ENCODE assay signal across 8 cellular contexts in genomic region chr21:17610862-17611261, GRCh38. TPM values are rescaled to one million over a fixed set of nuclear protein-coding genes. Genes with fewer than 3 reads are reported as not detected.
DNase-seq lines count a peak whose midpoint lies in the region; ATAC-seq, FAIRE-seq and TF ChIP-seq lines count a peak whose summit lies in the region.

No MANE protein-coding gene starts in this region.

- peak overlapping the region; percentile 86 for H3K4me2 ChIP-seq in Karpas-422 (ENCODE audit: low read depth, low read length, poor library complexity, severe bottlenecking)
- peak overlapping the region; percentile 95 for H3K4me2 ChIP-seq in K562 (ENCODE audit: insufficient read depth, low read length)

- DNase-seq in BJ (ENCODE audit: low read depth) (no peak), Karpas-422 (no peak), K562 (ENCODE audit: extremely low read depth in 1 of 4, low spot score in 3 of 4) (peak in 2 of 4 experiments; percentile 6 to 40), lower lobe of right lung (no peak), upper lobe of right lung (no peak), cerebellar cortex (ENCODE audit: low spot score) (no peak), SIG-M5 (lab: John Stamatoyannopoulos, UW) (no peak)

- intact Hi-C loops in K562 (cut with micrococcal nuclease) = no loop called here
- intact Hi-C loops in lower lobe of right lung (cut with DNase I) = no loop called here
- intact Hi-C loops in upper lobe of right lung (cut with DNase I) = no loop called here

- H3K36me3 ChIP-seq in BJ (ENCODE audit: control insufficient read depth, insufficient read depth, low read length) (peaks cover 1% of the 10 kb centered on the region; the same call in 1 of the 2 replicates), Karpas-422 (ENCODE audit: insufficient read depth, low read length) (peaks cover 26% of the 10 kb centered on the region), K562 (ENCODE audit: control insufficient read depth, insufficient read depth, low read length) (peaks cover 50% of the 10 kb centered on the region), lower lobe of right lung (peaks cover 22% of the 10 kb centered on the region), upper lobe of right lung (peaks cover 14% of the 10 kb centered on the region)

- H3K9ac ChIP-seq in Karpas-422 (ENCODE audit: low read length) (peak overlapping the region; percentile 85), K562 (ENCODE audit: insufficient read depth in 1 of 2, low read depth in 2 of 2, low read length in 2 of 2) (peak overlapping the region; percentile 86 to 99)

- H3K27ac ChIP-seq in Karpas-422 (ENCODE audit: low read length) (peak overlapping the region; percentile 56; the same call in 1 of the 2 replicates), K562 (ENCODE audit: extremely low read depth, low read depth, low read length) (peak overlapping the region; percentile 97), lower lobe of right lung (peak overlapping the region; percentile 96), upper lobe of right lung (peak overlapping the region; percentile 91)

- no peak for TF ChIP-seq RAD21 in K562 (CRISPR knock-in tag; conservative IDR thresholded peaks at IDR 0.05 in 1 of 2, IDR thresholded peaks at IDR 0.05 in 1 of 2)

- H3K4me1 ChIP-seq in Karpas-422 (ENCODE audit: low read length) (peaks cover 22% of the 10 kb centered on the region), K562 (replicated peaks in 1 of 2; ENCODE audit: control insufficient read depth in 2 of 2, insufficient read depth in 2 of 2, low read length in 2 of 2) (peaks cover 2 to 15% of the 10 kb centered on the region in 2 experiments; a peak in 4 of 5 replicates), lower lobe of right lung (peaks cover 25% of the 10 kb centered on the region), upper lobe of right lung (peaks cover 14% of the 10 kb centered on the region)

- TF ChIP-seq CTCF in BJ (IDR thresholded peaks at IDR 0.05; ENCODE audit: insufficient read depth, low read depth, low read length) = no peak
- TF ChIP-seq CTCF in K562 (IDR thresholded peaks at IDR 0.05 in 2 of 3, conservative IDR thresholded peaks at IDR 0.05 in 1 of 3; ENCODE audit: insufficient read depth in 2 of 3, low read depth in 1 of 3, low read length in 3 of 3) = no peak
- TF ChIP-seq CTCF in lower lobe of right lung (IDR thresholded peaks at IDR 0.05) = no peak
- TF ChIP-seq CTCF in upper lobe of right lung (IDR thresholded peaks at IDR 0.05) = no peak

- no peaks in the 10 kb centered on the region for H3K9me2 ChIP-seq in Karpas-422 (replicated peaks; ENCODE audit: insufficient read depth, low read length)

- no TSS peak for BruUV-seq in K562 (replicated peaks; lab: Mats Ljungman, UMichigan)

- peaks cover 63% of the 10 kb centered on the region for H3K79me2 ChIP-seq in Karpas-422 (ENCODE audit: low read length)
- peaks cover 67% of the 10 kb centered on the region for H3K79me2 ChIP-seq in K562 (ENCODE audit: control insufficient read depth, insufficient read depth, low read length)

- H4K20me1 ChIP-seq in Karpas-422 (ENCODE audit: insufficient read depth, low read depth, low read length) = no peaks in the 10 kb centered on the region
- H4K20me1 ChIP-seq in K562 (replicated peaks; ENCODE audit: control insufficient read depth, insufficient read depth, low read length) = no peaks in the 10 kb centered on the region

- H2AFZ ChIP-seq in Karpas-422 (ENCODE audit: low read length) = no peak overlapping the region
- no peak overlapping the region for H2AFZ ChIP-seq in K562 (ENCODE audit: low read depth, low read length)

- POLR2A ChIA-PET in BJ (lab: Charles Lee) (interaction anchor here (0.5 kb wide), 1 partner anchor 661 kb away, joined by 3 read pairs; no protein-coding TSS in a partner anchor), K562 (lab: Yijun Ruan, JAX) (interaction anchor here (0.8 to 3.6 kb wide), 7 partner anchors 10 to 21 kb away, joined by 3 to 31 read pairs (median 5); no protein-coding TSS in a partner anchor)

- peak; percentile 35 for FAIRE-seq in K562 (lab: Jason Lieb, UNC)

- no peak for TF ChIP-seq POLR2A in K562 (conservative IDR thresholded peaks at IDR 0.05)

- TF ChIP-seq EP300 in K562 (IDR thresholded peaks at IDR 0.05; ENCODE audit: low read length) = no peak

- no peaks in the 10 kb centered on the region for H3K9me3 ChIP-seq in Karpas-422 (ENCODE audit: low read length)
- no peaks in the 10 kb centered on the region for H3K9me3 ChIP-seq in K562 (replicated peaks; ENCODE audit: control insufficient read depth, insufficient read depth, low read depth, low read length)
- no peaks in the 10 kb centered on the region for H3K9me3 ChIP-seq in lower lobe of right lung
- no peaks in the 10 kb centered on the region for H3K9me3 ChIP-seq in upper lobe of right lung

- H3K27me3 ChIP-seq in BJ (ENCODE audit: control insufficient read depth, insufficient read depth, low read length) (no peaks in the 10 kb centered on the region), Karpas-422 (ENCODE audit: low read length) (no peaks in the 10 kb centered on the region), K562 (ENCODE audit: control insufficient read depth in 2 of 2, insufficient read depth in 2 of 2, low read length in 2 of 2) (no peaks in the 10 kb centered on the region), lower lobe of right lung (ENCODE audit: low read depth) (no peaks in the 10 kb centered on the region), upper lobe of right lung (no peaks in the 10 kb centered on the region)

- no peaks in the 10 kb centered on the region for H3K9me1 ChIP-seq in K562 (ENCODE audit: control insufficient read depth, insufficient read depth, low read length)

- peak; percentile 23 for ATAC-seq in K562
- ATAC-seq in lower lobe of right lung = no peak
- no peak for ATAC-seq in upper lobe of right lung
- no peak for ATAC-seq in GM18498 (IDR thresholded peaks at IDR 0.05; ENCODE audit: unreplicated experiment)

- in situ Hi-C loops in K562 (cut with MboI) = no loop called here

- 2% methylated on average over 9 of the region's 9 CpGs for WGBS in K562 (ENCODE audit: insufficient coverage, low coverage, missing lambda C conversion rate)

- H3K4me3 ChIP-seq in BJ (ENCODE audit: low read depth, low read length) (peak overlapping the region; percentile 95), Karpas-422 (ENCODE audit: low read length) (peak overlapping the region; percentile 83), K562 (peak overlapping the region; percentile 93), lower lobe of right lung (peak overlapping the region; percentile 87), upper lobe of right lung (peak overlapping the region; percentile 79)

- CTCF ChIA-PET in BJ (lab: Yijun Ruan, JAX) = interaction anchor here (0.9 to 1.0 kb wide), 4 partner anchors 10 to 224 kb away, joined by 3 to 6 read pairs (median 4); no protein-coding TSS in a partner anchor
- CTCF ChIA-PET in K562 (lab: Yijun Ruan, JAX; ENCODE audit: low intra/inter-chr PET ratio) = no interaction called here

TF ChIP-seq in K562, 482 proteins besides CTCF, POLR2A, EP300 and RAD21:
- TF ChIP-seq FOXK2 (conservative IDR thresholded peaks at IDR 0.05 in 1 of 2, IDR thresholded peaks at IDR 0.05 in 1 of 2; ENCODE audit: low read depth in 2 of 2) (no peak), TEAD1 (CRISPR knock-in tag; IDR thresholded peaks at IDR 0.05) (no peak)

RNA-seq across cellular contexts. Expression of gene BTG3, which starts 1.8 kb away (rescaled TPM):
- 23.6 and 38.9 TPM in 2 replicates for polyA plus RNA-seq in BJ (2011; rRNA removed)
- 3.1 and 7.9 TPM in 2 replicates for polyA minus RNA-seq in BJ (2011; rRNA and poly(A)+ RNA removed)
- 13.6 and 13.7 TPM in 2 replicates for total RNA-seq in Karpas-422 (2014; rRNA removed; shearing (Covaris generic); ENCODE audit: low replicate concordance)
- total RNA-seq in K562 (2011; cell fraction: chromatin; rRNA removed; ENCODE audit: low replicate concordance) = 21.9 and 68.0 TPM in 2 replicates
- 11.2 and 22.0 TPM in 2 replicates for total RNA-seq in K562 (2011; cell fraction: nucleolus; rRNA removed)
- 33.2 and 41.1 TPM in 2 replicates for total RNA-seq in K562 (2011; cell fraction: nucleoplasm; rRNA removed)
- total RNA-seq in K562 (2014; rRNA removed) = 23.4 and 30.6 TPM in 2 replicates
- 30.6 and 33.1 TPM in 2 replicates for total RNA-seq in K562 (2014; rRNA removed; fragmentation: Illumina TruSeq; extraction: Trizol)
- 23.1 and 23.2 TPM in 2 replicates for total RNA-seq in K562 (2015; rRNA removed; fragmentation: Illumina TruSeq; extraction: Trizol)
- 27.3 and 29.5 TPM in 2 replicates for total RNA-seq in K562 (2021)
- 39.3 and 43.0 TPM in 2 replicates for polyA plus RNA-seq in K562 (2011; rRNA removed)
- polyA plus RNA-seq in K562 (2011; cell fraction: cytosol; rRNA removed) = 9.0 and 15.2 TPM in 2 replicates
- polyA plus RNA-seq in K562 (2011; cell fraction: nucleus; rRNA removed) = 28.5 and 37.2 TPM in 2 replicates
- 14.3 and 17.0 TPM in 2 replicates for polyA plus RNA-seq in K562 (2012)
- 29.7 and 30.7 TPM in 2 replicates for polyA plus RNA-seq in K562 (2014; fragmentation: Illumina TruSeq; extraction: Trizol)
- 10 to 100 TPM; 11.7 to 13.7 TPM for polyA plus RNA-seq in K562 (2014; fragmentation: Nextera tagmentation; extraction: Ambion mirVana)
- 26.8 and 41.4 TPM in 2 replicates for polyA plus RNA-seq in K562 (2014; rRNA removed)
- 31.2 and 32.8 TPM in 2 replicates for polyA minus RNA-seq in K562 (2011; rRNA and poly(A)+ RNA removed)
- 9.1 and 10.3 TPM in 2 replicates for polyA minus RNA-seq in K562 (2011; cell fraction: cytosol; rRNA and poly(A)+ RNA removed)
- 48.3 and 78.8 TPM in 2 replicates for polyA minus RNA-seq in K562 (2011; cell fraction: nucleus; rRNA and poly(A)+ RNA removed)
- total RNA-seq in lower lobe of right lung = 51.8 TPM
- 61.3 TPM for total RNA-seq in upper lobe of right lung
